ENCODE assay signal across 7 cellular contexts in the genomic region with DNA sequence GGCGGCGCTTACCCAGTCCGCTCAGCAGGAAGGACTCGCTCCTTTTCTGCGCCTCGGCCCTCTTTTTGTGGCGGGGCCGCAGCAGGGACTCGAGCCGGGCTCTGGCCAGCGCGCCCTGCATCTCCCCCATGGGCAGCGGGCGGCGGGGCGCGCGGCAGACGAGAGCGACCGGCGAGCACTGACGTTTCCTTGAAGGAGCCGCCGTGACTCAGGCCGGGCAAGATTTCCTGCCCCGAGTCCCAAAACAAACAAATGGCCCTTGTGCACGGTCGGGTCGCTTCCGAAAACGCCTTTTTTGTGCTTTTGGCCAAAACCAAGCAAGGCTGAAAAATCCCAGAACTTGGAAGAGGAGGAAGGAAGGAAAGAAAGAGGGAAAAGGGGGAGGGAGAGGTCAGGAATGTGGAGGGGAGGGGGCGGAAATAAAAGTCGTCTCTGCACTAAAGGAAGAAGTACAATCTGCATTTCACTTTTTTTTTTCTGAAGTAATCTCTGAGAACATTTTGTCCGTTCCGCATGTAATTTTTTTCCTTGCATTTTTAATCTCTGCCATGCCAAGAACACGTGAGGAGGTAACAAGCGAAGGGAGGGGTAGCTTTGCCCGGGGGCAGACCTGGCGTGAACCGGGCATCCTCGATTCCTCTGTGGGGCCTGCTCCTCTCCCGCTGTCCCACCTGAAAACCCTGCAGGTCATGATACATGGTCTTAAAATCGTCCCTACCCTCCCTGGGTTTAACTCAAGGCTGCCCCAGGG.
DNase-seq lines count a peak whose midpoint lies in the region; ATAC-seq, FAIRE-seq and TF ChIP-seq lines count a peak whose summit lies in the region.

No MANE protein-coding gene starts in this region.

- H3K9me2 ChIP-seq in hepatocyte (replicated peaks; ENCODE audit: insufficient read depth), result no peaks in the 10 kb centered on the region

- peaks cover 5% of the 10 kb centered on the region for H3K36me3 ChIP-seq in hepatocyte (replicated peaks; ENCODE audit: insufficient read depth, low read depth)

- peak overlapping the region; percentile 94 for H3K4me2 ChIP-seq in hepatocyte

- DNase-seq in RCC 7860 (ENCODE audit: low spot score), result peak; percentile 49
- peak in 37 of 58 donors; percentile 36 to 81 (median 61) for DNase-seq in anterior cingulate cortex (lab: John Stamatoyannopoulos, UW)
- DNase-seq in hepatocyte (ENCODE audit: low spot score), result peak; percentile 79
- DNase-seq in putamen (ENCODE audit: low spot score), result peak; percentile 68
- no peak for DNase-seq in GDM1 (lab: John Stamatoyannopoulos, UW)

- no peaks in the 10 kb centered on the region for H3K27me3 ChIP-seq in hepatocyte

- no peaks in the 10 kb centered on the region for H3K9me3 ChIP-seq in hepatocyte (ENCODE audit: low read depth)

- peaks cover 32% of the 10 kb centered on the region for H3K79me2 ChIP-seq in hepatocyte

- peaks cover 26% of the 10 kb centered on the region for H4K20me1 ChIP-seq in hepatocyte (ENCODE audit: insufficient read depth, poor library complexity, severe bottlenecking)

- TF ChIP-seq CTCF in hepatocyte (IDR thresholded peaks at IDR 0.05; ENCODE audit: poor library complexity), result no peak

- FAIRE-seq in RCC 7860 (lab: Jason Lieb, UNC), result no peak

- H3K4me1 ChIP-seq in hepatocyte (ENCODE audit: insufficient read depth), result peaks cover 8% of the 10 kb centered on the region

- H3K4me3 ChIP-seq in hepatocyte, result peak overlapping the region; percentile 86

- peak overlapping the region; percentile 61 for H2AFZ ChIP-seq in hepatocyte

- 2% methylated on average over 39 of the region's 44 CpGs for WGBS in hepatocyte (ENCODE audit: low lambda C conversion rate, missing lambda C conversion rate)

- ATAC-seq in GM18511 (IDR thresholded peaks at IDR 0.05; ENCODE audit: unreplicated experiment), result peak; percentile 25
- peak; percentile 12 for ATAC-seq in HG02943 (IDR thresholded peaks at IDR 0.05; ENCODE audit: low read depth, unreplicated experiment)

- H3K27ac ChIP-seq in hepatocyte, result peak overlapping the region; percentile 98
